In the genomic region with DNA sequence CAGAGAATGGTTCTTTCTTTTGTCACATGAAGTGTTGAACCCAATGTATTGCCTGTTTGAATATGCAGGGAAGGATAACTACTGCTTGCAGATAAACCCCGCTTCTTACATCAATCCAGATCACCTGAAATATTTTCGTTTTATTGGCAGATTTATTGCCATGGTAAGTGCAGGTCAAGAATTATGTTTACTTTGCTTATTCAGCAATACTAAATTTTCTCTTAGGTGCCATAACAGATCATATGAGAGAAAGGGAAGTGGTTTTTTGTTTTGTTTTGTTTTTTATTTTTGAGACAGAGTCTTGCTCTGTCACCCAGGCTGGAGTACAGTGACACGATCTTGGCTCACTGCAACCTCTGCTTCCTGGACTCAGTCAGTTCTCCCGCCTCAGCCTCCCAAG, we compare ENCODE assay signal across 1 cellular context.
TF ChIP-seq lines count a peak whose summit lies in the region.

No MANE protein-coding gene starts in this region.

TF ChIP-seq in HepG2, 621 proteins besides CTCF, POLR2A, EP300 and RAD21 (continued from another document):
- TF ChIP-seq MEIS1 (CRISPR knock-in tag; IDR thresholded peaks at IDR 0.05; ENCODE audit: borderline replicate concordance) (no peak), MAFF (IDR thresholded peaks at IDR 0.05; ENCODE audit: low read depth, low read length) (peak; percentile 67), RCOR2 (CRISPR knock-in tag; IDR thresholded peaks at IDR 0.05) (no peak), ZMAT3 (CRISPR knock-in tag; conservative IDR thresholded peaks at IDR 0.05) (no peak), ZNF335 (CRISPR knock-in tag; IDR thresholded peaks at IDR 0.05) (no peak), ZNF460 (CRISPR knock-in tag; IDR thresholded peaks at IDR 0.05; ENCODE audit: borderline replicate concordance) (0 out of 2 replicates have a peak, but pooled peaks have one; percentile 12), FOSL1 (CRISPR knock-in tag; IDR thresholded peaks at IDR 0.05; ENCODE audit: borderline replicate concordance) (no peak), CHD4 (IDR thresholded peaks at IDR 0.05; ENCODE audit: borderline replicate concordance, low read length) (no peak), ZMYM3 (CRISPR knock-in tag; IDR thresholded peaks at IDR 0.05) (no peak), ZNF556 (CRISPR knock-in tag; IDR thresholded peaks at IDR 0.05; ENCODE audit: borderline replicate concordance) (no peak), RARG (CRISPR knock-in tag; IDR thresholded peaks at IDR 0.05; ENCODE audit: low read depth) (no peak), MAFG (CRISPR knock-in tag; IDR thresholded peaks at IDR 0.05) (0 out of 2 replicates have a peak, but pooled peaks have one; percentile 12), ZZZ3 (CRISPR knock-in tag; IDR thresholded peaks at IDR 0.05; ENCODE audit: borderline replicate concordance) (no peak)
- TF ChIP-seq, protein P1, sequence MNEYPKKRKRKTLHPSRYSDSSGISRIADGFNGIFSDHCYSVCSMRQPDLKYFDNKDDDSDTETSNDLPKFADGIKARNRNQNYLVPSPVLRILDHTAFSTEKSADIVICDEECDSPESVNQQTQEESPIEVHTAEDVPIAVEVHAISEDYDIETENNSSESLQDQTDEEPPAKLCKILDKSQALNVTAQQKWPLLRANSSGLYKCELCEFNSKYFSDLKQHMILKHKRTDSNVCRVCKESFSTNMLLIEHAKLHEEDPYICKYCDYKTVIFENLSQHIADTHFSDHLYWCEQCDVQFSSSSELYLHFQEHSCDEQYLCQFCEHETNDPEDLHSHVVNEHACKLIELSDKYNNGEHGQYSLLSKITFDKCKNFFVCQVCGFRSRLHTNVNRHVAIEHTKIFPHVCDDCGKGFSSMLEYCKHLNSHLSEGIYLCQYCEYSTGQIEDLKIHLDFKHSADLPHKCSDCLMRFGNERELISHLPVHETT (CRISPR knock-in tag; conservative IDR thresholded peaks at IDR 0.05) = no peak
- TF ChIP-seq, protein P2, sequence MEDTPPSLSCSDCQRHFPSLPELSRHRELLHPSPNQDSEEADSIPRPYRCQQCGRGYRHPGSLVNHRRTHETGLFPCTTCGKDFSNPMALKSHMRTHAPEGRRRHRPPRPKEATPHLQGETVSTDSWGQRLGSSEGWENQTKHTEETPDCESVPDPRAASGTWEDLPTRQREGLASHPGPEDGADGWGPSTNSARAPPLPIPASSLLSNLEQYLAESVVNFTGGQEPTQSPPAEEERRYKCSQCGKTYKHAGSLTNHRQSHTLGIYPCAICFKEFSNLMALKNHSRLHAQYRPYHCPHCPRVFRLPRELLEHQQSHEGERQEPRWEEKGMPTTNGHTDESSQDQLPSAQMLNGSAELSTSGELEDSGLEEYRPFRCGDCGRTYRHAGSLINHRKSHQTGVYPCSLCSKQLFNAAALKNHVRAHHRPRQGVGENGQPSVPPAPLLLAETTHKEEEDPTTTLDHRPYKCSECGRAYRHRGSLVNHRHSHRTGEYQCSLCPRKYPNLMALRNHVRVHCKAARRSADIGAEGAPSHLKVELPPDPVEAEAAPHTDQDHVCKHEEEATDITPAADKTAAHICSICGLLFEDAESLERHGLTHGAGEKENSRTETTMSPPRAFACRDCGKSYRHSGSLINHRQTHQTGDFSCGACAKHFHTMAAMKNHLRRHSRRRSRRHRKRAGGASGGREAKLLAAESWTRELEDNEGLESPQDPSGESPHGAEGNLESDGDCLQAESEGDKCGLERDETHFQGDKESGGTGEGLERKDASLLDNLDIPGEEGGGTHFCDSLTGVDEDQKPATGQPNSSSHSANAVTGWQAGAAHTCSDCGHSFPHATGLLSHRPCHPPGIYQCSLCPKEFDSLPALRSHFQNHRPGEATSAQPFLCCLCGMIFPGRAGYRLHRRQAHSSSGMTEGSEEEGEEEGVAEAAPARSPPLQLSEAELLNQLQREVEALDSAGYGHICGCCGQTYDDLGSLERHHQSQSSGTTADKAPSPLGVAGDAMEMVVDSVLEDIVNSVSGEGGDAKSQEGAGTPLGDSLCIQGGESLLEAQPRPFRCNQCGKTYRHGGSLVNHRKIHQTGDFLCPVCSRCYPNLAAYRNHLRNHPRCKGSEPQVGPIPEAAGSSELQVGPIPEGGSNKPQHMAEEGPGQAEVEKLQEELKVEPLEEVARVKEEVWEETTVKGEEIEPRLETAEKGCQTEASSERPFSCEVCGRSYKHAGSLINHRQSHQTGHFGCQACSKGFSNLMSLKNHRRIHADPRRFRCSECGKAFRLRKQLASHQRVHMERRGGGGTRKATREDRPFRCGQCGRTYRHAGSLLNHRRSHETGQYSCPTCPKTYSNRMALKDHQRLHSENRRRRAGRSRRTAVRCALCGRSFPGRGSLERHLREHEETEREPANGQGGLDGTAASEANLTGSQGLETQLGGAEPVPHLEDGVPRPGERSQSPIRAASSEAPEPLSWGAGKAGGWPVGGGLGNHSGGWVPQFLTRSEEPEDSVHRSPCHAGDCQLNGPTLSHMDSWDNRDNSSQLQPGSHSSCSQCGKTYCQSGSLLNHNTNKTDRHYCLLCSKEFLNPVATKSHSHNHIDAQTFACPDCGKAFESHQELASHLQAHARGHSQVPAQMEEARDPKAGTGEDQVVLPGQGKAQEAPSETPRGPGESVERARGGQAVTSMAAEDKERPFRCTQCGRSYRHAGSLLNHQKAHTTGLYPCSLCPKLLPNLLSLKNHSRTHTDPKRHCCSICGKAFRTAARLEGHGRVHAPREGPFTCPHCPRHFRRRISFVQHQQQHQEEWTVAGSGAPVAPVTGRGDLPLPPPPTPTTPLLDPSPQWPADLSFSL (CRISPR knock-in tag; IDR thresholded peaks at IDR 0.05) = no peak
- TF ChIP-seq, protein P3, sequence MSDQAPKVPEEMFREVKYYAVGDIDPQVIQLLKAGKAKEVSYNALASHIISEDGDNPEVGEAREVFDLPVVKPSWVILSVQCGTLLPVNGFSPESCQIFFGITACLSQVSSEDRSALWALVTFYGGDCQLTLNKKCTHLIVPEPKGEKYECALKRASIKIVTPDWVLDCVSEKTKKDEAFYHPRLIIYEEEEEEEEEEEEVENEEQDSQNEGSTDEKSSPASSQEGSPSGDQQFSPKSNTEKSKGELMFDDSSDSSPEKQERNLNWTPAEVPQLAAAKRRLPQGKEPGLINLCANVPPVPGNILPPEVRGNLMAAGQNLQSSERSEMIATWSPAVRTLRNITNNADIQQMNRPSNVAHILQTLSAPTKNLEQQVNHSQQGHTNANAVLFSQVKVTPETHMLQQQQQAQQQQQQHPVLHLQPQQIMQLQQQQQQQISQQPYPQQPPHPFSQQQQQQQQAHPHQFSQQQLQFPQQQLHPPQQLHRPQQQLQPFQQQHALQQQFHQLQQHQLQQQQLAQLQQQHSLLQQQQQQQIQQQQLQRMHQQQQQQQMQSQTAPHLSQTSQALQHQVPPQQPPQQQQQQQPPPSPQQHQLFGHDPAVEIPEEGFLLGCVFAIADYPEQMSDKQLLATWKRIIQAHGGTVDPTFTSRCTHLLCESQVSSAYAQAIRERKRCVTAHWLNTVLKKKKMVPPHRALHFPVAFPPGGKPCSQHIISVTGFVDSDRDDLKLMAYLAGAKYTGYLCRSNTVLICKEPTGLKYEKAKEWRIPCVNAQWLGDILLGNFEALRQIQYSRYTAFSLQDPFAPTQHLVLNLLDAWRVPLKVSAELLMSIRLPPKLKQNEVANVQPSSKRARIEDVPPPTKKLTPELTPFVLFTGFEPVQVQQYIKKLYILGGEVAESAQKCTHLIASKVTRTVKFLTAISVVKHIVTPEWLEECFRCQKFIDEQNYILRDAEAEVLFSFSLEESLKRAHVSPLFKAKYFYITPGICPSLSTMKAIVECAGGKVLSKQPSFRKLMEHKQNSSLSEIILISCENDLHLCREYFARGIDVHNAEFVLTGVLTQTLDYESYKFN (CRISPR knock-in tag; conservative IDR thresholded peaks at IDR 0.05) = no peak
- TF ChIP-seq, protein P4, sequence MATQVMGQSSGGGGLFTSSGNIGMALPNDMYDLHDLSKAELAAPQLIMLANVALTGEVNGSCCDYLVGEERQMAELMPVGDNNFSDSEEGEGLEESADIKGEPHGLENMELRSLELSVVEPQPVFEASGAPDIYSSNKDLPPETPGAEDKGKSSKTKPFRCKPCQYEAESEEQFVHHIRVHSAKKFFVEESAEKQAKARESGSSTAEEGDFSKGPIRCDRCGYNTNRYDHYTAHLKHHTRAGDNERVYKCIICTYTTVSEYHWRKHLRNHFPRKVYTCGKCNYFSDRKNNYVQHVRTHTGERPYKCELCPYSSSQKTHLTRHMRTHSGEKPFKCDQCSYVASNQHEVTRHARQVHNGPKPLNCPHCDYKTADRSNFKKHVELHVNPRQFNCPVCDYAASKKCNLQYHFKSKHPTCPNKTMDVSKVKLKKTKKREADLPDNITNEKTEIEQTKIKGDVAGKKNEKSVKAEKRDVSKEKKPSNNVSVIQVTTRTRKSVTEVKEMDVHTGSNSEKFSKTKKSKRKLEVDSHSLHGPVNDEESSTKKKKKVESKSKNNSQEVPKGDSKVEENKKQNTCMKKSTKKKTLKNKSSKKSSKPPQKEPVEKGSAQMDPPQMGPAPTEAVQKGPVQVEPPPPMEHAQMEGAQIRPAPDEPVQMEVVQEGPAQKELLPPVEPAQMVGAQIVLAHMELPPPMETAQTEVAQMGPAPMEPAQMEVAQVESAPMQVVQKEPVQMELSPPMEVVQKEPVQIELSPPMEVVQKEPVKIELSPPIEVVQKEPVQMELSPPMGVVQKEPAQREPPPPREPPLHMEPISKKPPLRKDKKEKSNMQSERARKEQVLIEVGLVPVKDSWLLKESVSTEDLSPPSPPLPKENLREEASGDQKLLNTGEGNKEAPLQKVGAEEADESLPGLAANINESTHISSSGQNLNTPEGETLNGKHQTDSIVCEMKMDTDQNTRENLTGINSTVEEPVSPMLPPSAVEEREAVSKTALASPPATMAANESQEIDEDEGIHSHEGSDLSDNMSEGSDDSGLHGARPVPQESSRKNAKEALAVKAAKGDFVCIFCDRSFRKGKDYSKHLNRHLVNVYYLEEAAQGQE (IDR thresholded peaks at IDR 0.05; ENCODE audit: borderline replicate concordance in 1 of 2, low read depth in 1 of 2, low read length in 2 of 2) = no peak
TF ChIP-seq in HepG2: peak in this region for 4.
